In the genomic region with DNA sequence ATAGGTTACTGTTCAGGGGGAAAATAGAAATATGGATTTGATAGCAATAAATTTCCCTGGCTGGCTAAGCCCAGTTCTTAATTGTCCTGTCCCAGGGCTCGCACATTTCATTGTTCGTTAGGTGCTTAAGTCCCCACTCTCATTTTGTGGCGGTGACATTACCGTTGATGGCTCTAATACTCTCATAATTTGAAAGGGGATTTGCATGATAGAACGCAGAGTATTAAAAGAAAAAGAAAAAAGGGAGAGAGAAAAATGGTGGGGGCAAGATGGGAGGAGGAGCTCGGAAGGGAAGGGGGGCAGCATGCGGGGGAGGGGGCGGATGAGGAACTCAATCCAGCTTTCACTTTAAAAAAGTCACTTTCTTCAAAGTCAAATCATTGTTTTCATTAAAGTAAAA, we compare ENCODE assay signal across 33 cellular contexts.
"Had no signal": no experiment of that assay in that cellular context is flagged by ENCODE, and none has a peak within 500 bp of the region (broad histone marks: within the 10 kb centered on the region; RNA-seq: fewer than 3 reads in every experiment).

No MANE protein-coding gene starts in this region.

- ATAC-seq: activated T-cell treated with anti-CD3 and anti-CD28 coated beads, Interleukin-2, amount 50 U/mL, for 4 hours had no signal

- H3K4me3 Mint-ChIP-seq: activated B cell treated with CpG ODN at 0.5 μM for 24 hours; activated CD4-positive, alpha-beta memory T cell treated with anti-CD3 and anti-CD28 coated beads for 36 hours; activated naive CD4-positive, alpha-beta T cell treated with anti-CD3 and anti-CD28 coated beads, Interleukin-2, amount 10 ng/mL, durations not matched to agents 7 days and 5 days; activated naive CD8-positive, alpha-beta T cell treated with anti-CD3 and anti-CD28 coated beads for 36 hours; activated T-cell treated with anti-CD3 and anti-CD28 coated beads, Interleukin-2, amount 50 U/mL, for 4 hours; activated T-helper 1 cell treated with anti-CD3 and anti-CD28 coated beads, Interleukin-12 subunit alpha, Interleukin-12 subunit beta, Interleukin-2, Interleukin-4 antibody, amounts not matched to agents 30 ng/mL and 10 ng/mL and 1 ng/mL, durations not matched to agents 14 hours and 24 hours and 36 hours had no signal

- H3K9me3 Mint-ChIP-seq: activated B cell treated with CpG ODN at 0.5 μM for 24 hours; activated CD4-positive, alpha-beta memory T cell treated with anti-CD3 and anti-CD28 coated beads for 36 hours; activated naive CD4-positive, alpha-beta T cell treated with anti-CD3 and anti-CD28 coated beads, Interleukin-2, amount 10 ng/mL, durations not matched to agents 7 days and 5 days; activated naive CD8-positive, alpha-beta T cell treated with anti-CD3 and anti-CD28 coated beads for 36 hours; activated T-cell treated with anti-CD3 and anti-CD28 coated beads, Interleukin-2, amount 50 U/mL, for 4 hours; activated T-helper 1 cell treated with anti-CD3 and anti-CD28 coated beads, Interleukin-12 subunit alpha, Interleukin-12 subunit beta, Interleukin-2, Interleukin-4 antibody, amounts not matched to agents 30 ng/mL and 10 ng/mL and 1 ng/mL, durations not matched to agents 14 hours and 24 hours and 36 hours had no signal

- H3K36me3 Mint-ChIP-seq: activated CD4-positive, alpha-beta memory T cell treated with anti-CD3 and anti-CD28 coated beads for 36 hours; activated naive CD4-positive, alpha-beta T cell treated with anti-CD3 and anti-CD28 coated beads, Interleukin-2, amount 10 ng/mL, durations not matched to agents 7 days and 5 days; activated naive CD8-positive, alpha-beta T cell treated with anti-CD3 and anti-CD28 coated beads for 36 hours had no signal

- H3K27ac Mint-ChIP-seq: activated B cell treated with CpG ODN at 0.5 μM for 24 hours; activated CD4-positive, alpha-beta memory T cell treated with anti-CD3 and anti-CD28 coated beads for 36 hours; activated naive CD4-positive, alpha-beta T cell treated with anti-CD3 and anti-CD28 coated beads, Interleukin-2, amount 10 ng/mL, durations not matched to agents 7 days and 5 days; activated naive CD8-positive, alpha-beta T cell treated with anti-CD3 and anti-CD28 coated beads for 36 hours; activated T-helper 1 cell treated with anti-CD3 and anti-CD28 coated beads, Interleukin-12 subunit alpha, Interleukin-12 subunit beta, Interleukin-2, Interleukin-4 antibody, amounts not matched to agents 30 ng/mL and 10 ng/mL and 1 ng/mL, durations not matched to agents 14 hours and 24 hours and 36 hours had no signal

- DNase-seq: activated B cell treated with CpG ODN at 0.5 μM for 24 hours; activated CD4-positive, alpha-beta memory T cell treated with anti-CD3 and anti-CD28 coated beads for 36 hours; activated CD4-positive, alpha-beta T cell treated with anti-CD3 and anti-CD28 coated beads for 4 hours; activated CD4-positive, alpha-beta T cell treated with anti-CD3 and anti-CD28 coated beads, Interleukin-2, amount 50 U/mL, for 1 hour; activated CD4-positive, CD25-positive, alpha-beta regulatory T cell treated with anti-CD3 and anti-CD28 coated beads, Interleukin-2, amount 50 U/mL, for 72 hours; activated CD8-positive, alpha-beta memory T cell treated with anti-CD3 and anti-CD28 coated beads, Interleukin-2, amount 50 U/mL, for 4 hours; activated gamma-delta T cell treated with Interleukin-2 at 50 U/mL for 16 hours; activated naive CD4-positive, alpha-beta T cell treated with anti-CD3 and anti-CD28 coated beads, Interleukin-2, amount 10 ng/mL, durations not matched to agents 7 days and 5 days; activated naive CD8-positive, alpha-beta T cell treated with anti-CD3 and anti-CD28 coated beads for 36 hours; activated T-cell treated with anti-CD3 and anti-CD28 coated beads for 4 hours; activated T-cell treated with anti-CD3 and anti-CD28 coated beads, Interleukin-2, amount 50 U/mL, for 4 hours; amniotic stem cell; brain microvascular endothelial cell; central memory CD4-positive, alpha-beta T cell; Kasumi-1; KG1; MG63; NCI-H1048; NCI-H1105 treated with DMSO at 0.1 percent for 48 hours; NCI-H146; NCI-H187; NCI-H2029 treated with DMSO at 0.1 percent for 48 hours; NCI-H2107; NCI-H226; NCI-H446 treated with DMSO at 0.1 percent for 48 hours; NCI-H748 treated with DMSO at 0.1 percent for 48 hours; OCI-M1; Right ventricle myocardium superior; SW 1271; T-helper 1 cell; T-helper 2 cell; T-helper 9 cell had no signal
